Comparison of ENCODE assay signal across 29 cellular contexts in genomic region chr18:9818423-9818734, GRCh38.
"Had no signal": no experiment of that assay in that cellular context is flagged by ENCODE, and none has a peak within 500 bp of the region (broad histone marks: within the 10 kb centered on the region; RNA-seq: fewer than 3 reads in every experiment).

No MANE protein-coding gene starts in this region.

- H3K4me3 ChIP-seq: ascending aorta, cardiac muscle cell, Peyer's patch had no signal

- H3K27me3 ChIP-seq: ascending aorta, cardiac muscle cell, Peyer's patch had no signal

- H3K4me1 ChIP-seq: Peyer's patch had no signal

- H3K9me3 ChIP-seq: ascending aorta had no signal

- H3K27ac ChIP-seq: ascending aorta, cardiac muscle cell, Peyer's patch, WERI-Rb-1 had no signal

- H3K36me3 ChIP-seq: cardiac muscle cell, Peyer's patch, WERI-Rb-1 had no signal

- DNase-seq: activated CD4-positive, alpha-beta memory T cell treated with anti-CD3 and anti-CD28 coated beads, Interleukin-2, amount 10 ng/mL, durations not matched to agents 7 days and 5 days; activated CD4-positive, alpha-beta T cell treated with anti-CD3 and anti-CD28 coated beads for 1 hour; activated CD4-positive, alpha-beta T cell treated with anti-CD3 and anti-CD28 coated beads for 48 hours; activated CD4-positive, CD25-positive, alpha-beta regulatory T cell; activated CD8-positive, alpha-beta memory T cell treated with anti-CD3 and anti-CD28 coated beads for 24 hours; activated CD8-positive, alpha-beta memory T cell treated with anti-CD3 and anti-CD28 coated beads, Interleukin-2, amount 10 ng/mL, durations not matched to agents 7 days and 5 days; activated gamma-delta T cell; activated naive CD4-positive, alpha-beta T cell treated with Interleukin-2 at 50 U/mL for 16 hours; activated naive CD8-positive, alpha-beta T cell treated with anti-CD3 and anti-CD28 coated beads, Interleukin-2, amount 10 ng/mL, durations not matched to agents 7 days and 5 days; activated T-cell treated with anti-CD3 and anti-CD28 coated beads, Interleukin-2, amount 50 U/mL, for 1 hour; amygdala; Karpas-422; KBM-7; NCI-H1105; NCI-H1417 treated with DMSO at 0.1 percent for 48 hours; NCI-H1930; NCI-H2081 treated with DMSO at 0.1 percent for 48 hours; NCI-H226; NCI-H446 treated with DMSO at 0.1 percent for 48 hours; NCI-H524; NK-92 treated with Interleukin-12 subunit alpha and Interleukin-12 subunit beta, amount 100 ng/mL, for 24 hours; PC-3; Peyer's patch; RPMI8226; SIG-M5; T1000; WERI-Rb-1 had no signal

- ATAC-seq: activated CD8-positive, alpha-beta memory T cell treated with anti-CD3 and anti-CD28 coated beads, Interleukin-2, amount 10 ng/mL, durations not matched to agents 7 days and 5 days; PC-3 had no signal
